In genomic region chr5:137264573-137264972, GRCh38 we compare ENCODE assay signal across 22 cellular contexts.
DNase-seq lines count a peak whose midpoint lies in the region; ATAC-seq and TF ChIP-seq lines count a peak whose summit lies in the region.
"Had no signal": no experiment of that assay in that cellular context is flagged by ENCODE, and none has a peak within 500 bp of the region (broad histone marks: within the 10 kb centered on the region; RNA-seq: fewer than 3 reads in every experiment).

No MANE protein-coding gene starts in this region.

- ATAC-seq in IMR-90 (ENCODE audit: low read depth) (no peak), GM19324 (IDR thresholded peaks at IDR 0.05; ENCODE audit: low FRiP score, unreplicated experiment) (no peak)
- ATAC-seq: activated naive CD4-positive, alpha-beta T cell treated with anti-CD3 and anti-CD28 coated beads, Interleukin-2, amount 50 U/mL, for 72 hours; effector memory CD8-positive, alpha-beta T cell; sciatic nerve had no signal

- H2BK5ac ChIP-seq in IMR-90 (ENCODE audit: low read depth, low read length, poor library complexity, severe bottlenecking): no peak overlapping the region

- H2AK5ac ChIP-seq in IMR-90 (ENCODE audit: low read depth, low read length): no peak overlapping the region

- H2AFZ ChIP-seq in IMR-90 (replicated peaks; ENCODE audit: low read length, poor library complexity): no peak overlapping the region
- H2AFZ ChIP-seq in mammary epithelial cell (ENCODE audit: low read depth, low read length): no peak overlapping the region

- TF ChIP-seq POLR2A in IMR-90 (IDR thresholded peaks at IDR 0.05; ENCODE audit: low read depth, low read length): no peak

- no peaks in the 10 kb centered on the region for H3K9me1 ChIP-seq in IMR-90 (ENCODE audit: insufficient read depth, low read length)

- no peak overlapping the region for H4K91ac ChIP-seq in IMR-90 (ENCODE audit: insufficient read depth, low read depth, low read length)

- no peak overlapping the region for H3K9ac ChIP-seq in IMR-90 (ENCODE audit: low read depth, low read length)
- no peak overlapping the region for H3K9ac ChIP-seq in mammary epithelial cell (ENCODE audit: insufficient read depth, low read length)

- no peaks in the 10 kb centered on the region for H3K79me1 ChIP-seq in IMR-90 (ENCODE audit: low read depth in 1 of 2, low read length in 2 of 2)

- H3K56ac ChIP-seq in IMR-90 (ENCODE audit: extremely low read depth, insufficient read depth, low read length): no peak overlapping the region

- no peak overlapping the region for H3K18ac ChIP-seq in IMR-90 (ENCODE audit: low read depth, low read length)

- BruUV-seq in IMR-90 (replicated peaks; lab: Mats Ljungman, UMichigan) (no TSS peak), mammary epithelial cell (replicated peaks; lab: Mats Ljungman, UMichigan) (no TSS peak)

- H3K4me1 ChIP-seq in IMR-90 (ENCODE audit: control insufficient read depth, insufficient read depth, low read length) (no peaks in the 10 kb centered on the region; the same call in 1 of the 2 replicates), mammary epithelial cell (ENCODE audit: insufficient read depth, low read length) (no peaks in the 10 kb centered on the region)
- H3K4me1 ChIP-seq: gastrocnemius medialis had no signal

- no peak overlapping the region for H3K14ac ChIP-seq in IMR-90 (replicated peaks; ENCODE audit: low read depth, low read length)

- WGBS in IMR-90 (ENCODE audit: extremely low coverage in 2 of 2, insufficient read length in 1 of 2), 2 experiments: no CpG with 5 or more reads among the region's 4 CpGs
- 69% methylated on average over 4 of the region's 4 CpGs for WGBS in mammary epithelial cell (ENCODE audit: low coverage, missing lambda C conversion rate)

- CTCF ChIA-PET in IMR-90 (lab: Yijun Ruan, JAX): no interaction called here
- CTCF ChIA-PET in mammary epithelial cell (lab: Charles Lee; ENCODE audit: low non-redundant PET): no interaction called here

- no peak overlapping the region for H3K4ac ChIP-seq in IMR-90 (ENCODE audit: low read depth, low read length)

- no peak for TF ChIP-seq RAD21 in IMR-90 (IDR thresholded peaks at IDR 0.05; ENCODE audit: low read length)

- POLR2A ChIA-PET in IMR-90 (lab: Charles Lee; ENCODE audit: unreplicated experiment): no interaction called here

- H3K4me2 ChIP-seq in IMR-90 (ENCODE audit: low read depth, low read length): no peak overlapping the region
- no peak overlapping the region for H3K4me2 ChIP-seq in mammary epithelial cell (ENCODE audit: insufficient read depth, low read depth, low read length)

- no peak overlapping the region for H3K23ac ChIP-seq in IMR-90 (ENCODE audit: low read depth, low read length)

- H3K9me3 ChIP-seq in IMR-90 (ENCODE audit: control insufficient read depth, insufficient read depth, low read length): no peaks in the 10 kb centered on the region
- no peaks in the 10 kb centered on the region for H3K9me3 ChIP-seq in mammary epithelial cell (replicated peaks; ENCODE audit: insufficient read depth, low read length)
- H3K9me3 ChIP-seq: gastrocnemius medialis, neutrophil had no signal

- no peak overlapping the region for H4K5ac ChIP-seq in IMR-90 (ENCODE audit: low read depth, low read length)

- H3K27ac ChIP-seq in IMR-90 (ENCODE audit: insufficient read depth, low read length): no peak overlapping the region
- no peak overlapping the region for H3K27ac ChIP-seq in mammary epithelial cell (ENCODE audit: insufficient read depth, low read depth, low read length)
- H3K27ac ChIP-seq: gastrocnemius medialis, HL-60, neutrophil, SK-N-MC had no signal

- intact Hi-C loops in IMR-90 (cut with micrococcal nuclease): no loop called here
- intact Hi-C loops in mammary epithelial cell (cut with micrococcal nuclease): no loop called here

- dilution Hi-C loops in IMR-90 (cut with HindIII; ENCODE audit: low sequenced_read_pairs, unreplicated experiment): no loop called here
- dilution Hi-C loops in mammary epithelial cell (cut with HindIII; ENCODE audit: low sequenced_read_pairs): no loop called here

- H3K4me3 ChIP-seq in AG09309 (ENCODE audit: control insufficient read depth, low read depth, low read length) (no peak overlapping the region), IMR-90 (ENCODE audit: insufficient read depth, low read depth, low read length) (no peak overlapping the region), mammary epithelial cell (replicated peaks in 1 of 3; ENCODE audit: insufficient read depth in 1 of 3, low read depth in 2 of 3, low read length in 3 of 3) (no peak overlapping the region)
- H3K4me3 ChIP-seq: gastrocnemius medialis, SK-N-MC had no signal

- TF ChIP-seq CTCF in AG09309 (IDR thresholded peaks at IDR 0.05; ENCODE audit: control insufficient read depth, insufficient read depth, low read depth, low read length, missing control alignments): no peak
- TF ChIP-seq CTCF in IMR-90 (conservative IDR thresholded peaks at IDR 0.05; ENCODE audit: low read depth, low read length): no peak
- TF ChIP-seq CTCF in mammary epithelial cell (conservative IDR thresholded peaks at IDR 0.05 in 1 of 2, IDR thresholded peaks at IDR 0.05 in 1 of 2; ENCODE audit: extremely low read depth in 1 of 2, insufficient read depth in 1 of 2, low read depth in 1 of 2, low read length in 2 of 2): no peak

- no peak overlapping the region for H2BK15ac ChIP-seq in IMR-90 (ENCODE audit: low read depth, low read length)

- no peaks in the 10 kb centered on the region for H3K79me2 ChIP-seq in mammary epithelial cell (ENCODE audit: insufficient read depth, low read length)

- H3K36me3 ChIP-seq in IMR-90 (ENCODE audit: control insufficient read depth, insufficient read depth, low read length) (no peaks in the 10 kb centered on the region), mammary epithelial cell (ENCODE audit: insufficient read depth, low read length) (no peaks in the 10 kb centered on the region)
- H3K36me3 ChIP-seq: gastrocnemius medialis, neutrophil had no signal

- no peak overlapping the region for H4K8ac ChIP-seq in IMR-90 (ENCODE audit: low read depth in 2 of 2, low read length in 2 of 2)

- DNase-seq in AG09309 (ENCODE audit: low read depth) (peak; percentile 92), IMR-90 (peak; percentile 57), fibroblast of gingiva (ENCODE audit: low read depth) (peak; percentile 74), myocyte (ENCODE audit: low read depth) (peak; percentile 67), mammary epithelial cell (no peak), SHP77 (lab: John Stamatoyannopoulos, UW) (no peak)
- no peak for DNase-seq in activated CD4-positive, CD25-positive, alpha-beta regulatory T cell (lab: John Stamatoyannopoulos, UW)
- DNase-seq: activated T-cell treated with anti-CD3 and anti-CD28 coated beads, Interleukin-2, amount 50 U/mL, for 24 hours; central memory CD4-positive, alpha-beta T cell; DMS 273 treated with DMSO at 0.1 percent for 48 hours; effector memory CD8-positive, alpha-beta T cell; gastrocnemius medialis; Karpas-422; NCI-H1436; NCI-H345; stimulated activated CD4-positive, alpha-beta T cell treated with anti-CD3 and anti-CD28 coated beads, Interleukin-4, amount 100 ng/mL, for 1 hour had no signal

- no peak overlapping the region for H2BK120ac ChIP-seq in IMR-90 (ENCODE audit: low read depth, low read length)

- H2BK20ac ChIP-seq in IMR-90 (ENCODE audit: low read depth, low read length): no peak overlapping the region

- in situ Hi-C loops in IMR-90 (cut with MboI; ENCODE audit: low sequenced_read_pairs): no loop called here
- in situ Hi-C loops in mammary epithelial cell (cut with MboI; ENCODE audit: low sequenced_read_pairs in 2 of 2): no loop called here

- H3K27me3 ChIP-seq in IMR-90 (ENCODE audit: control insufficient read depth, insufficient read depth, low read length) (no peaks in the 10 kb centered on the region), mammary epithelial cell (ENCODE audit: insufficient read depth, low read length) (peaks cover 4% of the 10 kb centered on the region)
- H3K27me3 ChIP-seq: gastrocnemius medialis had no signal

- no peaks in the 10 kb centered on the region for H4K20me1 ChIP-seq in IMR-90 (ENCODE audit: insufficient read depth, low read length)
- H4K20me1 ChIP-seq in mammary epithelial cell (ENCODE audit: insufficient read depth, low read length): no peaks in the 10 kb centered on the region

- H2AK9ac ChIP-seq in IMR-90 (replicated peaks; ENCODE audit: low read depth, low read length, poor library complexity): no peak overlapping the region

TF ChIP-seq in IMR-90, 13 proteins besides CTCF, POLR2A, EP300 and RAD21:
- TF ChIP-seq ELK1 (IDR thresholded peaks at IDR 0.05; ENCODE audit: borderline replicate concordance, low read depth, low read length): no peak
- TF ChIP-seq SMC3 (IDR thresholded peaks at IDR 0.05; ENCODE audit: low read depth, low read length): no peak
- TF ChIP-seq, protein P1, sequence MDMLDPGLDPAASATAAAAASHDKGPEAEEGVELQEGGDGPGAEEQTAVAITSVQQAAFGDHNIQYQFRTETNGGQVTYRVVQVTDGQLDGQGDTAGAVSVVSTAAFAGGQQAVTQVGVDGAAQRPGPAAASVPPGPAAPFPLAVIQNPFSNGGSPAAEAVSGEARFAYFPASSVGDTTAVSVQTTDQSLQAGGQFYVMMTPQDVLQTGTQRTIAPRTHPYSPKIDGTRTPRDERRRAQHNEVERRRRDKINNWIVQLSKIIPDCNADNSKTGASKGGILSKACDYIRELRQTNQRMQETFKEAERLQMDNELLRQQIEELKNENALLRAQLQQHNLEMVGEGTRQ (IDR thresholded peaks at IDR 0.05; ENCODE audit: low read depth, low read length): no peak
- TF ChIP-seq CHD1 (IDR thresholded peaks at IDR 0.05; ENCODE audit: low read depth, low read length): no peak
- TF ChIP-seq MXI1 (IDR thresholded peaks at IDR 0.05; ENCODE audit: borderline replicate concordance, low read depth, low read length): no peak
- no peak for TF ChIP-seq NFE2L2 (IDR thresholded peaks at IDR 0.05; ENCODE audit: low read depth, low read length)
- TF ChIP-seq FOS (IDR thresholded peaks at IDR 0.05; ENCODE audit: low read depth, low read length): no peak

Comparison
In these comparisons a context has a peak if more than half of its experiments do, and no peak if none do; other contexts are left out.
1. DNase-seq: peak in AG09309 (single experiment), IMR-90 (single experiment), fibroblast of gingiva (single experiment) and myocyte (single experiment); none in mammary epithelial cell (single experiment), SHP77 (0 of 2) and activated CD4-positive, CD25-positive, alpha-beta regulatory T cell (0 of 4).